ENCODE assay signal across 28 cellular contexts in genomic region chr4:185966549-185966948, GRCh38.
A peak's percentile ranks its signal among the peaks of the same experiment; 100 is the strongest.
DNase-seq lines count a peak whose midpoint lies in the region; ATAC-seq and TF ChIP-seq lines count a peak whose summit lies in the region.
"Had no signal": no experiment of that assay in that cellular context is flagged by ENCODE, and none has a peak within 500 bp of the region (broad histone marks: within the 10 kb centered on the region; RNA-seq: fewer than 3 reads in every experiment).

No MANE protein-coding gene starts in this region.

- H3K4me3 ChIP-seq in choroid plexus epithelial cell (ENCODE audit: low read depth, low read length) (no peak overlapping the region), right cardiac atrium (ENCODE audit: low read length) (no peak overlapping the region), thoracic aorta (no peak overlapping the region), mucosa of descending colon (no peak overlapping the region)
- H3K4me3 ChIP-seq: K562, upper lobe of right lung had no signal

- H3K4me1 Mint-ChIP-seq in HFFc6 (ENCODE audit: low read depth): peaks cover 25% of the 10 kb centered on the region
- H3K4me1 Mint-ChIP-seq: activated naive CD8-positive, alpha-beta T cell treated with anti-CD3 and anti-CD28 coated beads, Interleukin-2, amount 10 ng/mL, durations not matched to agents 7 days and 5 days; immature natural killer cell; stimulated activated effector memory CD8-positive, alpha-beta T cell treated with anti-CD3 and anti-CD28 coated beads, Interleukin-12 subunit alpha, Interleukin-12 subunit beta, amount 100 ng/mL, for 72 hours had no signal

- no peaks in the 10 kb centered on the region for H3K9me3 Mint-ChIP-seq in HFFc6
- H3K9me3 Mint-ChIP-seq: activated naive CD8-positive, alpha-beta T cell treated with anti-CD3 and anti-CD28 coated beads, Interleukin-2, amount 10 ng/mL, durations not matched to agents 7 days and 5 days; activated T-cell treated with anti-CD3 and anti-CD28 coated beads, Interleukin-2, amount 50 U/mL, for 4 hours; stimulated activated effector memory CD8-positive, alpha-beta T cell treated with anti-CD3 and anti-CD28 coated beads, Interleukin-12 subunit alpha, Interleukin-12 subunit beta, amount 100 ng/mL, for 72 hours; T-helper 1 cell treated with Interleukin-12 subunit alpha and Interleukin-12 subunit beta and Interleukin-4 antibody, amounts not matched to agents 30 μg/mL and 1 μg/mL, for 36 hours had no signal

- peak overlapping the region; percentile 52; the same call in 1 of the 2 replicates for H3K27ac Mint-ChIP-seq in HFFc6
- H3K27ac Mint-ChIP-seq: activated naive CD8-positive, alpha-beta T cell treated with anti-CD3 and anti-CD28 coated beads, Interleukin-2, amount 10 ng/mL, durations not matched to agents 7 days and 5 days; immature natural killer cell; stimulated activated effector memory CD8-positive, alpha-beta T cell treated with anti-CD3 and anti-CD28 coated beads, Interleukin-12 subunit alpha, Interleukin-12 subunit beta, amount 100 ng/mL, for 72 hours; T-helper 1 cell treated with Interleukin-12 subunit alpha and Interleukin-12 subunit beta and Interleukin-4 antibody, amounts not matched to agents 30 μg/mL and 1 μg/mL, for 36 hours had no signal

- H3K27me3 ChIP-seq in right cardiac atrium (ENCODE audit: control insufficient read depth, insufficient read depth): no peaks in the 10 kb centered on the region
- no peaks in the 10 kb centered on the region for H3K27me3 ChIP-seq in thoracic aorta (replicated peaks; ENCODE audit: insufficient read depth)
- H3K27me3 ChIP-seq: upper lobe of right lung had no signal

- DNase-seq in HFFc6: no peak
- DNase-seq in choroid plexus epithelial cell (ENCODE audit: low read depth): peak; percentile 39
- DNase-seq in right cardiac atrium: peak in 1 of 3 donors; percentile 24
- no peak for DNase-seq in thoracic aorta (ENCODE audit: low spot score)
- no peak for DNase-seq in epidermal melanocyte (ENCODE audit: insufficient read length, low spot score)
- no peak for DNase-seq in mucosa of descending colon
- DNase-seq: activated CD4-positive, alpha-beta T cell treated with anti-CD3 and anti-CD28 coated beads, Interleukin-2, amount 50 U/mL, for 1 hour; activated CD4-positive, CD25-positive, alpha-beta regulatory T cell; activated gamma-delta T cell treated with Interleukin-2 at 50 U/mL for 16 hours; activated naive CD8-positive, alpha-beta T cell treated with anti-CD3 and anti-CD28 coated beads, Interleukin-2, amount 10 ng/mL, durations not matched to agents 7 days and 5 days; activated T-cell treated with anti-CD3 and anti-CD28 coated beads, Interleukin-2, amount 50 U/mL, for 4 hours; C1 segment of cervical spinal cord; COR-L47; DMS79; GDM1; immature natural killer cell; NCI-H1092; NCI-H1694; NCI-H446 treated with DMSO at 0.1 percent for 48 hours; NCI-H82; stimulated activated CD4-positive, alpha-beta T cell treated with anti-CD3 and anti-CD28 coated beads, Interleukin-15, amount 100 ng/mL, for 24 hours; upper lobe of right lung had no signal

- H3K27me3 Mint-ChIP-seq in HFFc6 (ENCODE audit: insufficient read depth): peaks cover 2% of the 10 kb centered on the region; the same call in 1 of the 2 replicates

- no peaks in the 10 kb centered on the region for H3K9me3 ChIP-seq in right cardiac atrium (ENCODE audit: control insufficient read depth, low read length)
- no peaks in the 10 kb centered on the region for H3K9me3 ChIP-seq in thoracic aorta
- H3K9me3 ChIP-seq in mucosa of descending colon: no peaks in the 10 kb centered on the region
- H3K9me3 ChIP-seq: upper lobe of right lung had no signal

- H3K27ac ChIP-seq in right cardiac atrium (ENCODE audit: low read length) (peak overlapping the region; percentile 30), thoracic aorta (peak overlapping the region; percentile 9 to 70)
- H3K27ac ChIP-seq: upper lobe of right lung had no signal

- peak overlapping the region; percentile 67 for H3K4me3 Mint-ChIP-seq in HFFc6
- H3K4me3 Mint-ChIP-seq: activated naive CD8-positive, alpha-beta T cell treated with anti-CD3 and anti-CD28 coated beads, Interleukin-2, amount 10 ng/mL, durations not matched to agents 7 days and 5 days; activated T-cell treated with anti-CD3 and anti-CD28 coated beads, Interleukin-2, amount 50 U/mL, for 4 hours; immature natural killer cell; stimulated activated effector memory CD8-positive, alpha-beta T cell treated with anti-CD3 and anti-CD28 coated beads, Interleukin-12 subunit alpha, Interleukin-12 subunit beta, amount 100 ng/mL, for 72 hours; T-helper 1 cell treated with Interleukin-12 subunit alpha and Interleukin-12 subunit beta and Interleukin-4 antibody, amounts not matched to agents 30 μg/mL and 1 μg/mL, for 36 hours had no signal

- TF ChIP-seq CTCF in HFFc6 (IDR thresholded peaks at IDR 0.05): no peak
- no peak for TF ChIP-seq CTCF in choroid plexus epithelial cell (conservative IDR thresholded peaks at IDR 0.05; ENCODE audit: low read depth, low read length)
- TF ChIP-seq CTCF in thoracic aorta (IDR thresholded peaks at IDR 0.05): no peak
- TF ChIP-seq CTCF in mucosa of descending colon (IDR thresholded peaks at IDR 0.05): no peak

- 76% methylated on average over 8 of the region's 8 CpGs for WGBS in right cardiac atrium

- no peaks in the 10 kb centered on the region for H3K36me3 Mint-ChIP-seq in HFFc6 (ENCODE audit: low read depth)
- H3K36me3 Mint-ChIP-seq: activated naive CD8-positive, alpha-beta T cell treated with anti-CD3 and anti-CD28 coated beads, Interleukin-2, amount 10 ng/mL, durations not matched to agents 7 days and 5 days; immature natural killer cell; stimulated activated effector memory CD8-positive, alpha-beta T cell treated with anti-CD3 and anti-CD28 coated beads, Interleukin-12 subunit alpha, Interleukin-12 subunit beta, amount 100 ng/mL, for 72 hours had no signal

- no peaks in the 10 kb centered on the region for H3K36me3 ChIP-seq in thoracic aorta
- no peaks in the 10 kb centered on the region for H3K36me3 ChIP-seq in mucosa of descending colon (ENCODE audit: low read depth)
- H3K36me3 ChIP-seq: upper lobe of right lung had no signal

- intact Hi-C loops in right cardiac atrium (cut with DNase I) (no loop called here), mucosa of descending colon (cut with DNase I, micrococcal nuclease) (no loop called here)

- H3K4me1 ChIP-seq in right cardiac atrium (ENCODE audit: control insufficient read depth, insufficient read depth, low read length) (peaks cover 2% of the 10 kb centered on the region), thoracic aorta (ENCODE audit: control insufficient read depth in 1 of 2, low read depth in 2 of 2) (peaks cover 7 to 23% of the 10 kb centered on the region in 2 donors), mucosa of descending colon (ENCODE audit: low read depth) (no peaks in the 10 kb centered on the region)

- peak; percentile 55 to 68 for ATAC-seq in right cardiac atrium
- no peak for ATAC-seq in thoracic aorta (ENCODE audit: insufficient number of reproducible peaks, low FRiP score, low read depth)
- ATAC-seq in GM21367 (IDR thresholded peaks at IDR 0.05; ENCODE audit: unreplicated experiment): no peak
- no peak for ATAC-seq in mucosa of descending colon
- no peak for ATAC-seq in GM21825 (IDR thresholded peaks at IDR 0.05; ENCODE audit: unreplicated experiment)
- ATAC-seq: activated T-cell treated with anti-CD3 and anti-CD28 coated beads, Interleukin-2, amount 50 U/mL, for 4 hours; SK-N-SH treated with all-trans-retinoic acid at 6 μM for 48 hours; stimulated activated effector memory CD8-positive, alpha-beta T cell treated with anti-CD3 and anti-CD28 coated beads, Interleukin-12 subunit alpha, Interleukin-12 subunit beta, amount 100 ng/mL, for 72 hours; upper lobe of right lung had no signal

Comparison
In these comparisons a context has a peak if more than half of its experiments do, and no peak if none do; other contexts are left out.
1. ATAC-seq: peak in right cardiac atrium (2 of 2); none in thoracic aorta (single experiment), GM21367 (single experiment), mucosa of descending colon (single experiment) and GM21825 (single experiment).